In the genomic region with DNA sequence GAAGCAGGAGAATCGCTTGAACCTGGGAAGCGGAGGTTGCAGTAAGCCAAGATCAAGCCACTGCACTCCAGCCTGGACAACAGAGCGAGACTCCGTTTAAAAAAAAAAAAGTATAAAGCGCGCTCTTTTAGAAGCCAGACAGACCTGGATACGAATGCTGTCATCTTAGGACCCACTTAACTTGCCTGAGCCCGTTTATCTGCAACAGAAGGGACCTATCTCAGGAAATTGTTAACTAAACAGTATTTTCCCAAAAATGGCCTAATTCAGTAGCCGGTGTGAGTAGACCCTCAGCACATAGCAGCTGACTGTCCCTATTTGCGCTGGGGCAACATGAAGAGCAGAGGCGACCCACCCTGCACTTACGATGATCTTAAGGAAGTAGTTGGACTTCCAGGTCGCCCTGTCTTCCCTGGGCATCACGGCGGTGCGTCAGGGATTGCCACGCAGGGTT, we compare ENCODE assay signal across 8 cellular contexts. TPM values are rescaled to one million over a fixed set of nuclear protein-coding genes. Genes with fewer than 3 reads are reported as not detected.
DNase-seq lines count a peak whose midpoint lies in the region; ATAC-seq, FAIRE-seq and TF ChIP-seq lines count a peak whose summit lies in the region.
"Not testable (repeated sequence)": the region's sequence is repeated elsewhere in the genome, so short reads cannot be mapped to it uniquely, and the experiment has no call there.

No MANE protein-coding gene starts in this region.

- peaks cover 52% of the 10 kb centered on the region for H3K4me1 ChIP-seq in BLaER1
- not testable (repeated sequence) for H3K4me1 ChIP-seq in HUES64 (ENCODE audit: insufficient read depth, low read length); kidney (ENCODE audit: control insufficient read depth in 1 of 2, insufficient read depth in 1 of 2, low read depth in 1 of 2, low read length in 2 of 2)

- H3K4me3 Mint-ChIP-seq in T-helper 2 cell treated with Interferon-gamma antibody and Interleukin-4, amounts not matched to agents 5 μg/mL and 100 μg/mL, for 36 hours: peak overlapping the region; percentile 90
- peak overlapping the region; percentile 93 for H3K4me3 Mint-ChIP-seq in neural crest cell
- peak overlapping the region; percentile 97 to 99 for H3K4me3 Mint-ChIP-seq in stimulated activated naive CD8-positive, alpha-beta T cell treated with anti-CD3 and anti-CD28 coated beads, Interleukin-15, amount 100 ng/mL, for 72 hours

- H3K36me3 ChIP-seq in BLaER1 (peaks cover 46% of the 10 kb centered on the region), HUES64 (ENCODE audit: insufficient read depth, low read length) (peaks cover 52% of the 10 kb centered on the region), kidney (ENCODE audit: control insufficient read depth in 1 of 2, insufficient read depth in 2 of 2, low read length in 2 of 2) (peaks cover 15 to 27% of the 10 kb centered on the region in 2 donors)

- H3K27me3 Mint-ChIP-seq in T-helper 2 cell treated with Interferon-gamma antibody and Interleukin-4, amounts not matched to agents 5 μg/mL and 100 μg/mL, for 36 hours (ENCODE audit: low read depth); neural crest cell (ENCODE audit: low read depth); stimulated activated naive CD8-positive, alpha-beta T cell treated with anti-CD3 and anti-CD28 coated beads, Interleukin-15, amount 100 ng/mL, for 72 hours: not testable (repeated sequence)

- H3K36me3 Mint-ChIP-seq in T-helper 2 cell treated with Interferon-gamma antibody and Interleukin-4, amounts not matched to agents 5 μg/mL and 100 μg/mL, for 36 hours (ENCODE audit: low read depth): peaks cover 48% of the 10 kb centered on the region
- peaks cover 36% of the 10 kb centered on the region for H3K36me3 Mint-ChIP-seq in neural crest cell (ENCODE audit: low read depth)

- peak overlapping the region; percentile 98 for H3K27ac ChIP-seq in BLaER1
- H3K27ac ChIP-seq in HUES64 (ENCODE audit: low read depth, low read length): peak overlapping the region; percentile 92
- peak overlapping the region; percentile 29 for H3K27ac ChIP-seq in angular gyrus (ENCODE audit: low read depth, low read length)
- H3K27ac ChIP-seq in kidney (ENCODE audit: low read depth in 2 of 2, low read length in 2 of 2): peak overlapping the region in 1 of 2 donors; percentile 80

- not testable (repeated sequence) for H3K9me3 Mint-ChIP-seq in T-helper 2 cell treated with Interferon-gamma antibody and Interleukin-4, amounts not matched to agents 5 μg/mL and 100 μg/mL, for 36 hours; neural crest cell; stimulated activated naive CD8-positive, alpha-beta T cell treated with anti-CD3 and anti-CD28 coated beads, Interleukin-15, amount 100 ng/mL, for 72 hours

- H4K20me1 ChIP-seq in BLaER1: peaks cover 44% of the 10 kb centered on the region

- peak overlapping the region; percentile 100 for H3K27ac Mint-ChIP-seq in T-helper 2 cell treated with Interferon-gamma antibody and Interleukin-4, amounts not matched to agents 5 μg/mL and 100 μg/mL, for 36 hours
- peak overlapping the region; percentile 92 for H3K27ac Mint-ChIP-seq in neural crest cell (ENCODE audit: unreplicated experiment)
- H3K27ac Mint-ChIP-seq in stimulated activated naive CD8-positive, alpha-beta T cell treated with anti-CD3 and anti-CD28 coated beads, Interleukin-15, amount 100 ng/mL, for 72 hours: peak overlapping the region; percentile 100

- H3K4me3 ChIP-seq in BLaER1: peak overlapping the region; percentile 98
- H3K4me3 ChIP-seq in HUES64 (ENCODE audit: low read length): peak overlapping the region; percentile 99
- peak overlapping the region; percentile 100 for H3K4me3 ChIP-seq in epithelial cell of esophagus (ENCODE audit: low read length)
- peak overlapping the region; percentile 96 to 98 for H3K4me3 ChIP-seq in kidney (ENCODE audit: low read length in 2 of 2)

- TF ChIP-seq CTCF in epithelial cell of esophagus (IDR thresholded peaks at IDR 0.05; ENCODE audit: insufficient read depth, low read depth, low read length, missing control alignments); kidney (IDR thresholded peaks at IDR 0.05; ENCODE audit: borderline replicate concordance, extremely low read depth, insufficient read depth); neural crest cell (conservative IDR thresholded peaks at IDR 0.05): not testable (repeated sequence)

- DNase-seq in T-helper 2 cell treated with Interferon-gamma antibody and Interleukin-4, amounts not matched to agents 5 μg/mL and 100 μg/mL, for 36 hours (ENCODE audit: low spot score); epithelial cell of esophagus (ENCODE audit: low read depth); kidney; neural crest cell (ENCODE audit: low read depth, low spot score); stimulated activated naive CD8-positive, alpha-beta T cell treated with anti-CD3 and anti-CD28 coated beads, Interleukin-15, amount 100 ng/mL, for 72 hours: not testable (repeated sequence)

- FAIRE-seq in kidney (lab: Jason Lieb, UNC): not testable (repeated sequence)

- intact Hi-C loops in kidney (cut with DNase I): not testable (repeated sequence)

- peaks cover 23% of the 10 kb centered on the region for H3K4me1 Mint-ChIP-seq in T-helper 2 cell treated with Interferon-gamma antibody and Interleukin-4, amounts not matched to agents 5 μg/mL and 100 μg/mL, for 36 hours (ENCODE audit: low read depth)
- H3K4me1 Mint-ChIP-seq in neural crest cell: peaks cover 45% of the 10 kb centered on the region
- H3K4me1 Mint-ChIP-seq in stimulated activated naive CD8-positive, alpha-beta T cell treated with anti-CD3 and anti-CD28 coated beads, Interleukin-15, amount 100 ng/mL, for 72 hours: peaks cover 54% of the 10 kb centered on the region

- 2% methylated on average over 17 of the region's 17 CpGs for WGBS in HUES64

- H3K27me3 ChIP-seq in BLaER1; HUES64 (ENCODE audit: insufficient read depth, low read length): not testable (repeated sequence)

- H3K4me2 ChIP-seq in BLaER1: peak overlapping the region; percentile 95

- not testable (repeated sequence) for H3K9me3 ChIP-seq in BLaER1; HUES64 (ENCODE audit: insufficient read depth, low read depth, low read length); kidney (ENCODE audit: control insufficient read depth in 1 of 2, low read length in 2 of 2)

- ATAC-seq in stimulated activated naive CD8-positive, alpha-beta T cell treated with anti-CD3 and anti-CD28 coated beads, Interleukin-15, amount 100 ng/mL, for 72 hours: not testable (repeated sequence)

- H3K9ac ChIP-seq in BLaER1 (peak overlapping the region; percentile 99), HUES64 (ENCODE audit: low read depth, low read length) (peak overlapping the region; percentile 100), kidney (ENCODE audit: low read length in 2 of 2) (peak overlapping the region; percentile 95)

RNA-seq across cellular contexts. Expression of a gene that starts 0.5 kb away (rescaled TPM):
- polyA plus RNA-seq in HUES64 (2013, experiment 1 of 2): 3,198 TPM
- polyA plus RNA-seq in HUES64 (2013, experiment 2 of 2): 3,274 TPM
- total RNA-seq in kidney (1,384 TPM), neural crest cell (2,997 and 3,023 TPM in 2 replicates)
- 1,654 TPM for polyA plus RNA-seq in kidney (ENCODE audit: insufficient read depth, low read depth, low replicate concordance)

RNA-seq across cellular contexts. Expression of a gene that starts 5.9 kb away (rescaled TPM):
- 47.5 TPM for polyA plus RNA-seq in HUES64 (2013, experiment 1 of 2)
- 48.9 TPM for polyA plus RNA-seq in HUES64 (2013, experiment 2 of 2)
- total RNA-seq in kidney (77.6 TPM), neural crest cell (108 and 114 TPM in 2 replicates)
- polyA plus RNA-seq in kidney (ENCODE audit: insufficient read depth, low read depth, low replicate concordance): 12.2 TPM
